In genomic region chr6:16239090-16239797, GRCh38 we compare ENCODE assay signal across 1 cellular context.
TF ChIP-seq lines count a peak whose summit lies in the region.

No MANE protein-coding gene starts in this region.

TF ChIP-seq in HCT116, 20 proteins besides CTCF, POLR2A, EP300 and RAD21:
- TF ChIP-seq, protein P1, sequence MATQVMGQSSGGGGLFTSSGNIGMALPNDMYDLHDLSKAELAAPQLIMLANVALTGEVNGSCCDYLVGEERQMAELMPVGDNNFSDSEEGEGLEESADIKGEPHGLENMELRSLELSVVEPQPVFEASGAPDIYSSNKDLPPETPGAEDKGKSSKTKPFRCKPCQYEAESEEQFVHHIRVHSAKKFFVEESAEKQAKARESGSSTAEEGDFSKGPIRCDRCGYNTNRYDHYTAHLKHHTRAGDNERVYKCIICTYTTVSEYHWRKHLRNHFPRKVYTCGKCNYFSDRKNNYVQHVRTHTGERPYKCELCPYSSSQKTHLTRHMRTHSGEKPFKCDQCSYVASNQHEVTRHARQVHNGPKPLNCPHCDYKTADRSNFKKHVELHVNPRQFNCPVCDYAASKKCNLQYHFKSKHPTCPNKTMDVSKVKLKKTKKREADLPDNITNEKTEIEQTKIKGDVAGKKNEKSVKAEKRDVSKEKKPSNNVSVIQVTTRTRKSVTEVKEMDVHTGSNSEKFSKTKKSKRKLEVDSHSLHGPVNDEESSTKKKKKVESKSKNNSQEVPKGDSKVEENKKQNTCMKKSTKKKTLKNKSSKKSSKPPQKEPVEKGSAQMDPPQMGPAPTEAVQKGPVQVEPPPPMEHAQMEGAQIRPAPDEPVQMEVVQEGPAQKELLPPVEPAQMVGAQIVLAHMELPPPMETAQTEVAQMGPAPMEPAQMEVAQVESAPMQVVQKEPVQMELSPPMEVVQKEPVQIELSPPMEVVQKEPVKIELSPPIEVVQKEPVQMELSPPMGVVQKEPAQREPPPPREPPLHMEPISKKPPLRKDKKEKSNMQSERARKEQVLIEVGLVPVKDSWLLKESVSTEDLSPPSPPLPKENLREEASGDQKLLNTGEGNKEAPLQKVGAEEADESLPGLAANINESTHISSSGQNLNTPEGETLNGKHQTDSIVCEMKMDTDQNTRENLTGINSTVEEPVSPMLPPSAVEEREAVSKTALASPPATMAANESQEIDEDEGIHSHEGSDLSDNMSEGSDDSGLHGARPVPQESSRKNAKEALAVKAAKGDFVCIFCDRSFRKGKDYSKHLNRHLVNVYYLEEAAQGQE (IDR thresholded peaks at IDR 0.05; ENCODE audit: low read depth) = no peak
- TF ChIP-seq POLR2AphosphoS5 (IDR thresholded peaks at IDR 0.05; ENCODE audit: low read depth, low read length) = peak; percentile 69
TF ChIP-seq in HCT116: peak in this region for 1.
